22 cellular contexts compared by ENCODE assay signal in the genomic region with DNA sequence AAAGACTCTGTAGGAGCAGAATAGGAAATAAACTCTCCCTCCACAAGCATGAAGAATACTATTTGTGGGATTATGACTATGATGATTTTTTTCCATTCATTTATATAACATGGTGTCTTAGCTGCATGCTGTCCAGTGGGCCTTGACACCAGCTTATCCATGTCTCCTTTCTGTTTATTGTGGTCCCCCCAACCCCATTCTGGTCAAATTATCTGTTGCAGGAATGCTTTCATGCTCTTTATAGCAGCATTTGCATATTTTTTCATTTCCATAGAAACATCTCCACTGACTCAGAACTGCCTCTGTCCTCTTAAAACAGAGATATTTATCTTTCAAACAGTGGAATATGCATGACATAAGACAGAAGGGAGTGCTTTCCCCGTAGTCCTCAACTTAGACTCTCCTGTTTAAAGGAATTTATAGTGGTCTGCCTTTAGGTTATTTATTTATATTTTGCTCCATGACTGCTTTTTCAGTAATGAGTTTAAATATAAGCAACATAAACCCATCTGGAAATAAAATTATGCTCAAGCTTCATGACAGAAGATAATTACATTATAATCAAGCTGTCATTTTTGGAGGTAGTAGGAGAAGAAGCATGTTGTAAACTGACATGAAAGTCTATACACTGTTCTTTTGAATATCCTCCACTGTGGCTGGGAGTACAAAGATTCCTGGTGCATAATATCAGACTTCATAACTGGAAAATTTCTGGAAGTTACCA.
"Had no signal": no experiment of that assay in that cellular context is flagged by ENCODE, and none has a peak within 500 bp of the region (broad histone marks: within the 10 kb centered on the region; RNA-seq: fewer than 3 reads in every experiment).

No MANE protein-coding gene starts in this region.

- H3K9me3 ChIP-seq: esophagus muscularis mucosa, heart right ventricle, tibial artery, uterus had no signal

- H3K4me1 ChIP-seq: esophagus muscularis mucosa, heart right ventricle, tibial artery, uterus had no signal

- H3K4me1 Mint-ChIP-seq: nephron had no signal

- DNase-seq: activated CD4-positive, CD25-positive, alpha-beta regulatory T cell treated with anti-CD3 and anti-CD28 coated beads, Interleukin-2, amount 50 U/mL, for 72 hours; activated CD8-positive, alpha-beta memory T cell treated with anti-CD3 and anti-CD28 coated beads for 24 hours; activated CD8-positive, alpha-beta memory T cell treated with anti-CD3 and anti-CD28 coated beads, Interleukin-2, amount 50 U/mL, for 48 hours; activated effector memory CD4-positive, alpha-beta T cell treated with Interleukin-2 at 50 U/mL for 16 hours; activated naive CD4-positive, alpha-beta T cell treated with anti-CD3 and anti-CD28 coated beads, Interleukin-2, amount 50 U/mL, for 16 hours; activated T-cell treated with anti-CD3 and anti-CD28 coated beads, Interleukin-2, amount 50 U/mL, for 48 hours; dermis blood vessel endothelial cell; effector memory CD4-positive, alpha-beta T cell; heart right ventricle; midbrain; occipital lobe; posterior cingulate gyrus; stimulated activated CD4-positive, alpha-beta T cell treated with anti-CD3 and anti-CD28 coated beads, Interleukin-2, amount 100 ng/mL, for 24 hours; stimulated activated naive CD8-positive, alpha-beta T cell treated with anti-CD3 and anti-CD28 coated beads, Interleukin-15, Interleukin-2, amounts not matched to agents 100 U/mL and 50 U/mL, for 24 hours; substantia nigra; tibial artery; uterus had no signal

- H3K4me3 Mint-ChIP-seq: nephron; T-helper 1 cell treated with Interleukin-12 subunit alpha and Interleukin-12 subunit beta and Interleukin-4 antibody, amounts not matched to agents 30 μg/mL and 1 μg/mL, for 36 hours had no signal

- H3K4me3 ChIP-seq: cardiac muscle cell, esophagus muscularis mucosa, heart right ventricle, lung, tibial artery, uterus had no signal

- H3K36me3 ChIP-seq: cardiac muscle cell, esophagus muscularis mucosa, heart right ventricle, tibial artery, uterus had no signal

- H3K27me3 ChIP-seq: cardiac muscle cell, esophagus muscularis mucosa, heart right ventricle, tibial artery, uterus had no signal

- H3K27ac ChIP-seq: cardiac muscle cell, esophagus muscularis mucosa, heart right ventricle, tibial artery, uterus had no signal

- H3K9me3 Mint-ChIP-seq: T-helper 1 cell treated with Interleukin-12 subunit alpha and Interleukin-12 subunit beta and Interleukin-4 antibody, amounts not matched to agents 30 μg/mL and 1 μg/mL, for 36 hours had no signal

- H3K27ac Mint-ChIP-seq: T-helper 1 cell treated with Interleukin-12 subunit alpha and Interleukin-12 subunit beta and Interleukin-4 antibody, amounts not matched to agents 30 μg/mL and 1 μg/mL, for 36 hours had no signal

- ATAC-seq: heart right ventricle; stimulated activated naive CD8-positive, alpha-beta T cell treated with anti-CD3 and anti-CD28 coated beads, Interleukin-15, Interleukin-2, amounts not matched to agents 100 U/mL and 50 U/mL, for 24 hours had no signal
